Comparison of ENCODE assay signal across 8 cellular contexts in the genomic region with DNA sequence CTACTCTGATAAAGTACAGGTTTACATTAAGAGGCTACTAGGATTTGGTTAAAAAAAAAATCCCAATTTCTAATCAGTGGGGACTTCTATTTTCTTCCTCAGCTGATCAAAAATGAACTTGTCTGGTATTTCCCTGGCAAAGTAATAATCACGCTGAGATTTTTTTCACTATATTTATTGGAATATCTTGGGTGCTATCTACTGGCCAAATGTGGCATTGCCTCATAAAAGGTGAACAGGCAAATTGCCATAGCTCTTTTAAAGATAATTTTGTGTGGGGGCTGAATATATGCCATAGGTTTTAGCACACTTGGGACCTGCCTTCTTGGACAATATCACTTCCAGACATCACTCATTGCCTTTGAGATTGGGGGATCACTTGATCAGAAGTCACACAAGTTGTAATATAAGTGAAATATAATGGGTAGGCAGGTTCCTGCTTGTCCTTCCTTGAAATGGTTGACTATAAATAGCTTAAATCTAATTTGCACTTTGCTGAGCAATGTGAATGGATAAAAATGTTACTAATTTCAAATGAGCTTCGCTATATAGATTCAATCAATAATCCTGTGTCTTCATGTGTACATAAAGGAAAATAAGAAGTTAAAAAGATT.
DNase-seq lines count a peak whose midpoint lies in the region; ATAC-seq and TF ChIP-seq lines count a peak whose summit lies in the region.

No MANE protein-coding gene starts in this region.

- DNase-seq in DMS153 treated with DMSO at 0.1 percent for 48 hours (lab: John Stamatoyannopoulos, UW; ENCODE audit: unreplicated experiment): peak; percentile 30
- DNase-seq in DMS153 (lab: John Stamatoyannopoulos, UW): no peak
- peak; percentile 53 for DNase-seq in epithelial cell of esophagus (ENCODE audit: low read depth)
- peak; percentile 54 for DNase-seq in pons (ENCODE audit: low spot score)
- no peak for DNase-seq in stimulated activated naive CD8-positive, alpha-beta T cell treated with anti-CD3 and anti-CD28 coated beads, Interleukin-15, Interleukin-2, amounts not matched to agents 100 U/mL and 50 U/mL, for 24 hours
- DNase-seq in activated naive CD4-positive, alpha-beta T cell treated with Interleukin-2 at 50 U/mL for 16 hours: no peak

- H2AFZ ChIP-seq in OCI-LY1 (ENCODE audit: low read length): no peak overlapping the region

- H3K4me3 ChIP-seq in OCI-LY1 (ENCODE audit: low read depth, low read length, poor library complexity, severe bottlenecking): no peak overlapping the region
- no peak overlapping the region for H3K4me3 ChIP-seq in epithelial cell of esophagus (ENCODE audit: low read length)

- H3K79me2 ChIP-seq in OCI-LY1 (ENCODE audit: insufficient read depth, low read length): no peaks in the 10 kb centered on the region

- ATAC-seq in HG02759 (IDR thresholded peaks at IDR 0.05; ENCODE audit: unreplicated experiment): peak; percentile 64
- no peak for ATAC-seq in stimulated activated naive CD8-positive, alpha-beta T cell treated with anti-CD3 and anti-CD28 coated beads, Interleukin-15, Interleukin-2, amounts not matched to agents 100 U/mL and 50 U/mL, for 24 hours

- H3K27me3 ChIP-seq in OCI-LY1 (ENCODE audit: insufficient read depth, low read length): peaks cover 4% of the 10 kb centered on the region; the same call in 1 of the 2 replicates

- peak; percentile 67 for TF ChIP-seq CTCF in OCI-LY1 (IDR thresholded peaks at IDR 0.05; ENCODE audit: low read length)
- peak; percentile 86 for TF ChIP-seq CTCF in epithelial cell of esophagus (IDR thresholded peaks at IDR 0.05; ENCODE audit: insufficient read depth, low read depth, low read length, missing control alignments)

- H3K36me3 ChIP-seq in OCI-LY1 (ENCODE audit: insufficient read depth, low read length): no peaks in the 10 kb centered on the region

- no peaks in the 10 kb centered on the region for H4K20me1 ChIP-seq in OCI-LY1 (ENCODE audit: insufficient read depth, low read length)

- no peak overlapping the region for H3K27ac ChIP-seq in OCI-LY1 (ENCODE audit: low read depth, low read length, poor library complexity, severe bottlenecking)

- H3F3A ChIP-seq in OCI-LY1 (ENCODE audit: insufficient read depth, low read length): no peaks in the 10 kb centered on the region

- H3K4me2 ChIP-seq in OCI-LY1 (ENCODE audit: low read length): no peak overlapping the region

- H3K9me2 ChIP-seq in OCI-LY1 (ENCODE audit: low read depth, low read length): no peaks in the 10 kb centered on the region

- no peak overlapping the region for H3K9ac ChIP-seq in OCI-LY1 (ENCODE audit: low read length)

- H3K9me3 ChIP-seq in OCI-LY1 (ENCODE audit: low read length): no peaks in the 10 kb centered on the region

- H3K4me1 ChIP-seq in OCI-LY1 (ENCODE audit: insufficient read depth, low read length, severe bottlenecking): no peaks in the 10 kb centered on the region

Comparison
In these comparisons a context has a peak if more than half of its experiments do, and no peak if none do; other contexts are left out.
1. DNase-seq: peak in DMS153 treated with DMSO at 0.1 percent for 48 hours (single experiment), epithelial cell of esophagus (single experiment) and pons (single experiment); none in DMS153 (single experiment), stimulated activated naive CD8-positive, alpha-beta T cell treated with anti-CD3 and anti-CD28 coated beads, Interleukin-15, Interleukin-2, amounts not matched to agents 100 U/mL and 50 U/mL, for 24 hours (single experiment) and activated naive CD4-positive, alpha-beta T cell treated with Interleukin-2 at 50 U/mL for 16 hours (single experiment).